19 cellular contexts compared by ENCODE assay signal in genomic region chr4:58602022-58602421, GRCh38.
DNase-seq lines count a peak whose midpoint lies in the region; TF ChIP-seq lines count a peak whose summit lies in the region.
"Had no signal": no experiment of that assay in that cellular context is flagged by ENCODE, and none has a peak within 500 bp of the region (broad histone marks: within the 10 kb centered on the region; RNA-seq: fewer than 3 reads in every experiment).

No MANE protein-coding gene starts in this region.

- H2AK5ac ChIP-seq in mesenchymal stem cell (ENCODE audit: low read length, severe bottlenecking) = no peak overlapping the region

- H3K27me3 ChIP-seq in HUES64 (ENCODE audit: insufficient read depth, low read length) (no peaks in the 10 kb centered on the region), OCI-LY3 (ENCODE audit: low read depth, low read length) (no peaks in the 10 kb centered on the region), mesenchymal stem cell (ENCODE audit: control insufficient read depth in 1 of 2, insufficient read depth in 1 of 2, low read length in 2 of 2) (no peaks in the 10 kb centered on the region)
- H3K27me3 ChIP-seq: BE2C had no signal

- no peaks in the 10 kb centered on the region for H3K79me1 ChIP-seq in mesenchymal stem cell (replicated peaks; ENCODE audit: low read length, poor library complexity, severe bottlenecking)

- no peak overlapping the region for H4K91ac ChIP-seq in mesenchymal stem cell (ENCODE audit: low read length)

- DNase-seq in NOMO-1 treated with DMSO at 0.1 percent for 48 hours (lab: John Stamatoyannopoulos, UW; ENCODE audit: unreplicated experiment) (peak; percentile 50), NOMO-1 treated with dmso at 0.1 percent for 144 hours (lab: John Stamatoyannopoulos, UW; ENCODE audit: unreplicated experiment) (no peak), NCI-H524 (lab: John Stamatoyannopoulos, UW) (no peak), NCI-H2196 treated with DMSO at 0.1 percent for 48 hours (lab: John Stamatoyannopoulos, UW; ENCODE audit: unreplicated experiment) (no peak), NK-92 (lab: John Stamatoyannopoulos, UW; ENCODE audit: unreplicated experiment) (no peak), mesenchymal stem cell (no peak)
- DNase-seq: BE2C; Calu3; CD4-positive, alpha-beta T cell; IMR-90; Kasumi-1; NCI-H1048; NCI-H510A; NCI-H82; SHP77 treated with DMSO at 0.1 percent for 48 hours; T-helper 17 cell had no signal

- H4K20me1 ChIP-seq in OCI-LY3 (ENCODE audit: insufficient read depth, low read length) = no peaks in the 10 kb centered on the region

- H3K4me1 ChIP-seq in HUES64 (ENCODE audit: insufficient read depth, low read length) (peaks cover 43% of the 10 kb centered on the region), OCI-LY3 (ENCODE audit: low read length) (peaks cover 29% of the 10 kb centered on the region), mesenchymal stem cell (ENCODE audit: control insufficient read depth, insufficient read depth, low read depth, low read length) (no peaks in the 10 kb centered on the region)
- H3K4me1 ChIP-seq: BE2C had no signal

- no peak overlapping the region for H3K14ac ChIP-seq in mesenchymal stem cell (ENCODE audit: low read length in 2 of 2)

- no peak overlapping the region for H4K8ac ChIP-seq in mesenchymal stem cell (ENCODE audit: low read length)

- H3K79me2 ChIP-seq in OCI-LY3 (ENCODE audit: low read length) = no peaks in the 10 kb centered on the region

- H2BK15ac ChIP-seq in mesenchymal stem cell (ENCODE audit: low read depth, poor library complexity, severe bottlenecking) = no peak overlapping the region

- H3K9me3 ChIP-seq in HUES64 (ENCODE audit: insufficient read depth, low read depth, low read length) (no peaks in the 10 kb centered on the region), OCI-LY3 (ENCODE audit: insufficient read depth, low read length) (0 out of 2 replicates have a peak, but pooled peaks cover 5% of the 10 kb centered on the region), mesenchymal stem cell (ENCODE audit: control insufficient read depth, low read length) (no peaks in the 10 kb centered on the region)
- H3K9me3 ChIP-seq: BE2C had no signal

- H3K36me3 ChIP-seq in HUES64 (ENCODE audit: insufficient read depth, low read length) = no peaks in the 10 kb centered on the region
- H3K36me3 ChIP-seq in OCI-LY3 (replicated peaks; ENCODE audit: low read depth, low read length) = peaks cover 12% of the 10 kb centered on the region
- H3K36me3 ChIP-seq in mesenchymal stem cell (ENCODE audit: control insufficient read depth in 1 of 2, insufficient read depth in 2 of 2, low read depth in 1 of 2, low read length in 2 of 2) = no peaks in the 10 kb centered on the region
- H3K36me3 ChIP-seq: BE2C had no signal

- H2AFZ ChIP-seq in OCI-LY3 (ENCODE audit: low read depth, low read length) (no peak overlapping the region), mesenchymal stem cell (ENCODE audit: low read depth, low read length) (no peak overlapping the region)

- H3K9ac ChIP-seq in HUES64 (ENCODE audit: low read depth, low read length) (no peak overlapping the region), OCI-LY3 (ENCODE audit: low read length) (no peak overlapping the region), mesenchymal stem cell (ENCODE audit: low read length) (no peak overlapping the region)

- no peak overlapping the region for H3K4ac ChIP-seq in mesenchymal stem cell (ENCODE audit: low read depth in 1 of 2, low read length in 2 of 2)

- H3K27ac ChIP-seq in HUES64 (ENCODE audit: low read depth, low read length) (peak overlapping the region; percentile 76; the same call in 1 of the 2 replicates), OCI-LY3 (ENCODE audit: low read length) (no peak overlapping the region), mesenchymal stem cell (ENCODE audit: low read length, poor library complexity, severe bottlenecking) (no peak overlapping the region)
- H3K27ac ChIP-seq: 22Rv1 had no signal

- H2BK120ac ChIP-seq in mesenchymal stem cell (ENCODE audit: low read depth, low read length) = no peak overlapping the region

- no peak for TF ChIP-seq CTCF in OCI-LY3 (IDR thresholded peaks at IDR 0.05; ENCODE audit: low read depth, low read length)

- WGBS in HUES64 = no CpG with 5 or more reads among the region's 1 CpG
- WGBS in mesenchymal stem cell = no CpG with 5 or more reads among the region's 1 CpG

- no peak overlapping the region for H3K23ac ChIP-seq in mesenchymal stem cell (ENCODE audit: low read length in 2 of 2)

- no peak overlapping the region for H2BK5ac ChIP-seq in mesenchymal stem cell (ENCODE audit: low read depth, low read length, poor library complexity, severe bottlenecking)

- H3K4me2 ChIP-seq in OCI-LY3 (ENCODE audit: low read length) (peak overlapping the region; percentile 36), mesenchymal stem cell (ENCODE audit: low read length, poor library complexity, severe bottlenecking) (no peak overlapping the region)

- no peak overlapping the region for H2BK12ac ChIP-seq in mesenchymal stem cell (ENCODE audit: low read length in 2 of 2)

- no peak overlapping the region for H3K18ac ChIP-seq in mesenchymal stem cell (ENCODE audit: low read depth in 1 of 2, low read length in 2 of 2)

- no peak overlapping the region for H3K4me3 ChIP-seq in HUES64 (ENCODE audit: low read length)
- H3K4me3 ChIP-seq in OCI-LY3 (ENCODE audit: low read length) = no peak overlapping the region
- H3K4me3 ChIP-seq in mesenchymal stem cell (ENCODE audit: insufficient read depth in 1 of 2, low read depth in 1 of 2, low read length in 2 of 2) = no peak overlapping the region
